ENCODE assay signal across 1 cellular context in the genomic region with DNA sequence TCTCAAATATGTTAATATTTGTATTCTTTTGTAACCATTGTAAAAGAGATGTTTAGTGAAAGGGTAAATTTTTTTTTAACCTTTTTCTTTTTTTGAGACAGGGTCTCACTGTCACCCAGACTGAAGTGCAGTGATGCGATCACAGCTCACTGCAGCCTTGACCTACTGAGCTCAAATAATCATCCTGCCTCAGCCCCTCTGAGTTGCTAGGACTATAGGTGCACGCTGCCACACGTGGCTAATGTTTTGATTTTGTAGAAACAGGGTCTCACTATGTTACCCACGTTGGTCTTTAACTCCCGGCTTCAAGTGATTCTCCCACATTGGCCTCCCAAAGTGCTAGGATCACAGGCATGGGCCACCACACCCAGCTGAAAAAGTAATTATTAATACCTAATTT.
TF ChIP-seq lines count a peak whose summit lies in the region.

No MANE protein-coding gene starts in this region.

TF ChIP-seq in HepG2, 621 proteins besides CTCF, POLR2A, EP300 and RAD21 (continued from another document and continues in another):
- TF ChIP-seq ZNF646 (CRISPR knock-in tag; IDR thresholded peaks at IDR 0.05) (no peak), ZNF24 (IDR thresholded peaks at IDR 0.05) (no peak), ZMYM2 (CRISPR knock-in tag; IDR thresholded peaks at IDR 0.05) (no peak), AHR (CRISPR knock-in tag; IDR thresholded peaks at IDR 0.05) (no peak), SOX13 (IDR thresholded peaks at IDR 0.05) (no peak), SOX13 (CRISPR knock-in tag; conservative IDR thresholded peaks at IDR 0.05 in 1 of 2, IDR thresholded peaks at IDR 0.05 in 1 of 2) (peak in 1 of 2 experiments; percentile 51; a peak in 1 of 4 replicates), ZEB1 (IDR thresholded peaks at IDR 0.05; ENCODE audit: insufficient replicate concordance, low read depth) (no peak), ETS1 (CRISPR knock-in tag; IDR thresholded peaks at IDR 0.05) (no peak), TSC22D2 (CRISPR knock-in tag; IDR thresholded peaks at IDR 0.05; ENCODE audit: borderline replicate concordance) (no peak), SP5 (CRISPR knock-in tag; IDR thresholded peaks at IDR 0.05; ENCODE audit: borderline replicate concordance, low read depth) (no peak), ZNF703 (CRISPR knock-in tag; IDR thresholded peaks at IDR 0.05; ENCODE audit: borderline replicate concordance) (no peak), ZFP62 (CRISPR knock-in tag; IDR thresholded peaks at IDR 0.05) (no peak), ZMYM4 (CRISPR knock-in tag; IDR thresholded peaks at IDR 0.05) (peak; percentile 21; the same call in 1 of the 2 replicates), GFI1 (CRISPR knock-in tag; IDR thresholded peaks at IDR 0.05; ENCODE audit: borderline replicate concordance) (0 out of 2 replicates have a peak, but pooled peaks have one; percentile 23), NCOR1 (IDR thresholded peaks at IDR 0.05; ENCODE audit: borderline replicate concordance, low read length) (no peak), PLSCR1 (CRISPR knock-in tag; IDR thresholded peaks at IDR 0.05; ENCODE audit: borderline replicate concordance) (no peak), ZNF354B (CRISPR knock-in tag; IDR thresholded peaks at IDR 0.05) (no peak), ISX (CRISPR knock-in tag; conservative IDR thresholded peaks at IDR 0.05) (no peak), MXD1 (CRISPR knock-in tag; IDR thresholded peaks at IDR 0.05) (no peak), PCBP1 (IDR thresholded peaks at IDR 0.05; ENCODE audit: borderline replicate concordance, low read depth, low read length) (no peak), ZNF724P (CRISPR knock-in tag; IDR thresholded peaks at IDR 0.05; ENCODE audit: borderline replicate concordance) (no peak), ZBTB7B (CRISPR knock-in tag; IDR thresholded peaks at IDR 0.05) (peak; percentile 49; the same call in 1 of the 2 replicates), DPF2 (CRISPR knock-in tag; IDR thresholded peaks at IDR 0.05; ENCODE audit: borderline replicate concordance, low read depth) (no peak), TRAFD1 (CRISPR knock-in tag; IDR thresholded peaks at IDR 0.05; ENCODE audit: borderline replicate concordance) (no peak), TEAD3 (CRISPR knock-in tag; optimal IDR thresholded peaks at IDR 0.05; ENCODE audit: borderline replicate concordance) (peak; percentile 20), NFKB2 (CRISPR knock-in tag; IDR thresholded peaks at IDR 0.05; ENCODE audit: borderline replicate concordance) (no peak), LCORL (IDR thresholded peaks at IDR 0.05) (no peak), LCORL (CRISPR knock-in tag; IDR thresholded peaks at IDR 0.05) (0 out of 2 replicates have a peak, but pooled peaks have one; percentile 21), HDAC1 (CRISPR knock-in tag; IDR thresholded peaks at IDR 0.05) (no peak), PCBP2 (optimal IDR thresholded peaks at IDR 0.05; ENCODE audit: low read depth, low read length, poor library complexity, severe bottlenecking) (no peak), TCF7 (IDR thresholded peaks at IDR 0.05; ENCODE audit: low read depth) (no peak)
- TF ChIP-seq, protein P1, sequence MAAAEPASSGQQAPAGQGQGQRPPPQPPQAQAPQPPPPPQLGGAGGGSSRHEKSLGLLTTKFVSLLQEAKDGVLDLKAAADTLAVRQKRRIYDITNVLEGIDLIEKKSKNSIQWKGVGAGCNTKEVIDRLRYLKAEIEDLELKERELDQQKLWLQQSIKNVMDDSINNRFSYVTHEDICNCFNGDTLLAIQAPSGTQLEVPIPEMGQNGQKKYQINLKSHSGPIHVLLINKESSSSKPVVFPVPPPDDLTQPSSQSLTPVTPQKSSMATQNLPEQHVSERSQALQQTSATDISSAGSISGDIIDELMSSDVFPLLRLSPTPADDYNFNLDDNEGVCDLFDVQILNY (CRISPR knock-in tag; conservative IDR thresholded peaks at IDR 0.05) = no peak
- TF ChIP-seq, protein P2, sequence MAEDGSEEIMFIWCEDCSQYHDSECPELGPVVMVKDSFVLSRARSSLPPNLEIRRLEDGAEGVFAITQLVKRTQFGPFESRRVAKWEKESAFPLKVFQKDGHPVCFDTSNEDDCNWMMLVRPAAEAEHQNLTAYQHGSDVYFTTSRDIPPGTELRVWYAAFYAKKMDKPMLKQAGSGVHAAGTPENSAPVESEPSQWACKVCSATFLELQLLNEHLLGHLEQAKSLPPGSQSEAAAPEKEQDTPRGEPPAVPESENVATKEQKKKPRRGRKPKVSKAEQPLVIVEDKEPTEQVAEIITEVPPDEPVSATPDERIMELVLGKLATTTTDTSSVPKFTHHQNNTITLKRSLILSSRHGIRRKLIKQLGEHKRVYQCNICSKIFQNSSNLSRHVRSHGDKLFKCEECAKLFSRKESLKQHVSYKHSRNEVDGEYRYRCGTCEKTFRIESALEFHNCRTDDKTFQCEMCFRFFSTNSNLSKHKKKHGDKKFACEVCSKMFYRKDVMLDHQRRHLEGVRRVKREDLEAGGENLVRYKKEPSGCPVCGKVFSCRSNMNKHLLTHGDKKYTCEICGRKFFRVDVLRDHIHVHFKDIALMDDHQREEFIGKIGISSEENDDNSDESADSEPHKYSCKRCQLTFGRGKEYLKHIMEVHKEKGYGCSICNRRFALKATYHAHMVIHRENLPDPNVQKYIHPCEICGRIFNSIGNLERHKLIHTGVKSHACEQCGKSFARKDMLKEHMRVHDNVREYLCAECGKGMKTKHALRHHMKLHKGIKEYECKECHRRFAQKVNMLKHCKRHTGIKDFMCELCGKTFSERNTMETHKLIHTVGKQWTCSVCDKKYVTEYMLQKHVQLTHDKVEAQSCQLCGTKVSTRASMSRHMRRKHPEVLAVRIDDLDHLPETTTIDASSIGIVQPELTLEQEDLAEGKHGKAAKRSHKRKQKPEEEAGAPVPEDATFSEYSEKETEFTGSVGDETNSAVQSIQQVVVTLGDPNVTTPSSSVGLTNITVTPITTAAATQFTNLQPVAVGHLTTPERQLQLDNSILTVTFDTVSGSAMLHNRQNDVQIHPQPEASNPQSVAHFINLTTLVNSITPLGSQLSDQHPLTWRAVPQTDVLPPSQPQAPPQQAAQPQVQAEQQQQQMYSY (CRISPR knock-in tag; IDR thresholded peaks at IDR 0.05) = no peak
- TF ChIP-seq, protein P3, sequence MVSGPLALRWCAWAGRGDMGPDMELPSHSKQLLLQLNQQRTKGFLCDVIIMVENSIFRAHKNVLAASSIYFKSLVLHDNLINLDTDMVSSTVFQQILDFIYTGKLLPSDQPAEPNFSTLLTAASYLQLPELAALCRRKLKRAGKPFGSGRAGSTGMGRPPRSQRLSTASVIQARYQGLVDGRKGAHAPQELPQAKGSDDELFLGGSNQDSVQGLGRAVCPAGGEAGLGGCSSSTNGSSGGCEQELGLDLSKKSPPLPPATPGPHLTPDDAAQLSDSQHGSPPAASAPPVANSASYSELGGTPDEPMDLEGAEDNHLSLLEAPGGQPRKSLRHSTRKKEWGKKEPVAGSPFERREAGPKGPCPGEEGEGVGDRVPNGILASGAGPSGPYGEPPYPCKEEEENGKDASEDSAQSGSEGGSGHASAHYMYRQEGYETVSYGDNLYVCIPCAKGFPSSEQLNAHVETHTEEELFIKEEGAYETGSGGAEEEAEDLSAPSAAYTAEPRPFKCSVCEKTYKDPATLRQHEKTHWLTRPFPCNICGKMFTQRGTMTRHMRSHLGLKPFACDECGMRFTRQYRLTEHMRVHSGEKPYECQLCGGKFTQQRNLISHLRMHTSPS (CRISPR knock-in tag; IDR thresholded peaks at IDR 0.05; ENCODE audit: low read depth) = no peak
- TF ChIP-seq, protein P4, sequence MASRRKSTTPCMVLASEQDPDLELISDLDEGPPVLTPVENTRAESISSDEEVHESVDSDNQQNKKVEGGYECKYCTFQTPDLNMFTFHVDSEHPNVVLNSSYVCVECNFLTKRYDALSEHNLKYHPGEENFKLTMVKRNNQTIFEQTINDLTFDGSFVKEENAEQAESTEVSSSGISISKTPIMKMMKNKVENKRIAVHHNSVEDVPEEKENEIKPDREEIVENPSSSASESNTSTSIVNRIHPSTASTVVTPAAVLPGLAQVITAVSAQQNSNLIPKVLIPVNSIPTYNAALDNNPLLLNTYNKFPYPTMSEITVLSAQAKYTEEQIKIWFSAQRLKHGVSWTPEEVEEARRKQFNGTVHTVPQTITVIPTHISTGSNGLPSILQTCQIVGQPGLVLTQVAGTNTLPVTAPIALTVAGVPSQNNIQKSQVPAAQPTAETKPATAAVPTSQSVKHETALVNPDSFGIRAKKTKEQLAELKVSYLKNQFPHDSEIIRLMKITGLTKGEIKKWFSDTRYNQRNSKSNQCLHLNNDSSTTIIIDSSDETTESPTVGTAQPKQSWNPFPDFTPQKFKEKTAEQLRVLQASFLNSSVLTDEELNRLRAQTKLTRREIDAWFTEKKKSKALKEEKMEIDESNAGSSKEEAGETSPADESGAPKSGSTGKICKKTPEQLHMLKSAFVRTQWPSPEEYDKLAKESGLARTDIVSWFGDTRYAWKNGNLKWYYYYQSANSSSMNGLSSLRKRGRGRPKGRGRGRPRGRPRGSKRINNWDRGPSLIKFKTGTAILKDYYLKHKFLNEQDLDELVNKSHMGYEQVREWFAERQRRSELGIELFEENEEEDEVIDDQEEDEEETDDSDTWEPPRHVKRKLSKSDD (CRISPR knock-in tag; IDR thresholded peaks at IDR 0.05; ENCODE audit: low read depth) = no peak
